Comparison of ENCODE assay signal across 8 cellular contexts in genomic region chr3:12194669-12195161, GRCh38. TPM values are rescaled to one million over a fixed set of nuclear protein-coding genes. Genes with fewer than 3 reads are reported as not detected.
DNase-seq lines count a peak whose midpoint lies in the region; ATAC-seq, FAIRE-seq and TF ChIP-seq lines count a peak whose summit lies in the region.
"Had no signal": no experiment of that assay in that cellular context is flagged by ENCODE, and none has a peak within 500 bp of the region (broad histone marks: within the 10 kb centered on the region; RNA-seq: fewer than 3 reads in every experiment).

No MANE protein-coding gene starts in this region.

- ATAC-seq in GM18505 (IDR thresholded peaks at IDR 0.05; ENCODE audit: unreplicated experiment) (peak; percentile 67), GM21576 (IDR thresholded peaks at IDR 0.05; ENCODE audit: unreplicated experiment) (peak; percentile 52), GM12878 (peak; percentile 79)
- no peak for ATAC-seq in CD4-positive, alpha-beta T cell (ENCODE audit: poor library complexity)

- intact Hi-C loops in GM12878 (cut with micrococcal nuclease; ENCODE audit: unreplicated experiment) = loop anchor here (2.0 to 5.0 kb wide), 4 partner anchors 56 to 368 kb away; partner anchors contain the start of gene TSEN2
- intact Hi-C loops in spleen (cut with DNase I; ENCODE audit: low total_unique reads) = no loop called here
- intact Hi-C loops in CD4-positive, alpha-beta T cell (cut with DNase I, micrococcal nuclease) = no loop called here

- no peak for TF ChIP-seq EP300 in GM12878 (IDR thresholded peaks at IDR 0.05; ENCODE audit: borderline replicate concordance in 1 of 2, control insufficient read depth in 1 of 2, low read depth in 2 of 2, low read length in 2 of 2)

- H3K4me3 Mint-ChIP-seq in CD4-positive, alpha-beta T cell = no peak overlapping the region

- H3K4me3 ChIP-seq in Jurkat, Clone E6-1 (ENCODE audit: low read length) = no peak overlapping the region
- no peak overlapping the region for H3K4me3 ChIP-seq in GM12878
- no peak overlapping the region for H3K4me3 ChIP-seq in spleen
- H3K4me3 ChIP-seq: pancreas had no signal

- H3K4me1 ChIP-seq in GM12878 (ENCODE audit: control insufficient read depth, insufficient read depth, low read length) (peaks cover 44% of the 10 kb centered on the region), spleen (peaks cover 0 to 49% (median 6%) of the 10 kb centered on the region in 6 donors)

- H3K9ac ChIP-seq in GM12878 (ENCODE audit: control insufficient read depth, insufficient read depth, low read length) = no peak overlapping the region; the same call in 1 of the 2 replicates

- no peaks in the 10 kb centered on the region for H3K36me3 ChIP-seq in GM12878 (ENCODE audit: control insufficient read depth in 2 of 2, insufficient read depth in 2 of 2, low read length in 1 of 2)
- H3K36me3 ChIP-seq in spleen = no peaks in the 10 kb centered on the region
- H3K36me3 ChIP-seq: pancreas had no signal

- TF ChIP-seq CTCF in GM12878 (IDR thresholded peaks at IDR 0.05 in 2 of 3, conservative IDR thresholded peaks at IDR 0.05 in 1 of 3; ENCODE audit: control insufficient read depth in 2 of 3, extremely low read depth in 1 of 3, insufficient read depth in 1 of 3, low read depth in 3 of 3, low read length in 3 of 3) (peak; percentile 72 to 92 (median 83)), spleen (IDR thresholded peaks at IDR 0.05 in 8 of 11, conservative IDR thresholded peaks at IDR 0.05 in 3 of 11) (peak in 2 of 11 experiments; percentile 22 to 24)
- TF ChIP-seq CTCF in CD4-positive, alpha-beta T cell (IDR thresholded peaks at IDR 0.05) = no peak

- no peaks in the 10 kb centered on the region; the same call in 2 of the 3 replicates for H3K9me3 ChIP-seq in GM12878 (replicated peaks; ENCODE audit: control insufficient read depth, insufficient read depth, low read length)
- H3K9me3 ChIP-seq in spleen = no peaks in the 10 kb centered on the region
- H3K9me3 ChIP-seq in CD4-positive, alpha-beta T cell (ENCODE audit: control insufficient read depth, low read length) = no peaks in the 10 kb centered on the region
- H3K9me3 ChIP-seq: pancreas had no signal

- H3K27ac Mint-ChIP-seq in CD4-positive, alpha-beta T cell = no peak overlapping the region

- DNase-seq in Jurkat, Clone E6-1 (ENCODE audit: low read depth, low spot score) = peak; percentile 50
- DNase-seq in GM12878 (ENCODE audit: low read depth, low spot score) (no peak), spleen (peak; percentile 82), nucleus accumbens (lab: John Stamatoyannopoulos, UW) (no peak)
- no peak for DNase-seq in CD4-positive, alpha-beta T cell
- DNase-seq: pancreas had no signal

- H3K9me3 Mint-ChIP-seq in CD4-positive, alpha-beta T cell = no peaks in the 10 kb centered on the region

- H3K27me3 Mint-ChIP-seq in CD4-positive, alpha-beta T cell = no peaks in the 10 kb centered on the region

- H3K36me3 Mint-ChIP-seq in CD4-positive, alpha-beta T cell (ENCODE audit: low read depth) = no peaks in the 10 kb centered on the region

- H3K4me2 ChIP-seq in GM12878 (ENCODE audit: control insufficient read depth, insufficient read depth) = peak overlapping the region; percentile 45

- H3K4me1 Mint-ChIP-seq in CD4-positive, alpha-beta T cell (ENCODE audit: low read depth) = no peaks in the 10 kb centered on the region

- CTCF ChIA-PET in GM12878 (lab: Yijun Ruan, JAX) = interaction anchor here (0.5 to 7.1 kb wide), 24 partner anchors 9 to 564 kb away, joined by 3 to 86 read pairs (median 5); no protein-coding TSS in a partner anchor
- CTCF ChIA-PET in CD4-positive, alpha-beta T cell (lab: Charles Lee) = no interaction called here

- in situ Hi-C loops in GM12878 (cut with MboI) = no loop called here

- no peak overlapping the region for H2AFZ ChIP-seq in GM12878 (ENCODE audit: control insufficient read depth, low read depth, low read length)

- H3K79me2 ChIP-seq in GM12878 (ENCODE audit: control insufficient read depth, insufficient read depth, low read length) = no peaks in the 10 kb centered on the region

- TF ChIP-seq POLR2A in GM18505 (IDR thresholded peaks at IDR 0.05; ENCODE audit: borderline replicate concordance, extremely low read depth, insufficient read depth, insufficient read length) (peak; percentile 34), GM12878 (IDR thresholded peaks at IDR 0.05; ENCODE audit: low read depth, low read length) (no peak), spleen (IDR thresholded peaks at IDR 0.05) (no peak)

- no TSS peak for BruUV-seq in GM12878 (replicated peaks; lab: Mats Ljungman, UMichigan)

- 5% methylated on average over 3 of the region's 3 CpGs for WGBS in GM12878 (ENCODE audit: insufficient coverage, insufficient replicate concordance, low lambda C conversion rate, missing lambda C conversion rate)
- WGBS in spleen, 5 donors = 51 to 77% (median 64%) methylated on average over 3 of the region's 3 CpGs

- peak; percentile 44 for FAIRE-seq in GM12878 (lab: Jason Lieb, UNC)
- FAIRE-seq: pancreas had no signal

- POLR2A ChIA-PET in GM12878 (lab: Charles Lee) = interaction anchor here (0.6 to 1.3 kb wide), 5 partner anchors 11 to 453 kb away, joined by 3 to 4 read pairs (median 3); no protein-coding TSS in a partner anchor
- POLR2A ChIA-PET in CD4-positive, alpha-beta T cell (lab: Charles Lee) = no interaction called here

- TF ChIP-seq RAD21 in GM12878 (IDR thresholded peaks at IDR 0.05; ENCODE audit: insufficient read depth, low read depth, low read length) = peak; percentile 59

- SMC1A ChIA-PET in GM12878 (lab: Charles Lee; ENCODE audit: uncharacterized antibody, unreplicated experiment) = interaction anchor here (0.7 to 9.2 kb wide), 16 partner anchors 9 to 300 kb away, joined by 3 to 83 read pairs (median 3); no protein-coding TSS in a partner anchor

- H3K27ac ChIP-seq in GM12878 (ENCODE audit: control insufficient read depth, insufficient read depth) (peak overlapping the region; percentile 79), spleen (peak overlapping the region in 7 of 8 donors; percentile 26 to 96 (median 77))
- H3K27ac ChIP-seq in CD4-positive, alpha-beta T cell (ENCODE audit: low read depth, low read length) = no peak overlapping the region
- H3K27ac ChIP-seq: pancreas had no signal

- RAD21 ChIA-PET in GM12878 (lab: Charles Lee; ENCODE audit: unreplicated experiment) = interaction anchor here (0.8 to 4.1 kb wide), 8 partner anchors 10 to 284 kb away, joined by 3 to 17 read pairs (median 12); no protein-coding TSS in a partner anchor

- no peaks in the 10 kb centered on the region for H4K20me1 ChIP-seq in GM12878 (ENCODE audit: control insufficient read depth, insufficient read depth)

- H3K27me3 ChIP-seq in GM12878 (replicated peaks in 1 of 2; ENCODE audit: control insufficient read depth in 2 of 2, insufficient read depth in 2 of 2, low read length in 1 of 2) (no peaks in the 10 kb centered on the region), spleen (replicated peaks in 1 of 7) (no peaks in the 10 kb centered on the region)
- H3K27me3 ChIP-seq in CD4-positive, alpha-beta T cell (ENCODE audit: control insufficient read depth, insufficient read depth, low read length) = no peaks in the 10 kb centered on the region
- H3K27me3 ChIP-seq: pancreas had no signal

TF ChIP-seq in GM12878, 131 proteins besides CTCF, POLR2A, EP300 and RAD21 (continues in another document):
- TF ChIP-seq YY1 (IDR thresholded peaks at IDR 0.05; ENCODE audit: low read depth, low read length) = 0 out of 2 replicates have a peak, but pooled peaks have one; percentile 30
- no peak for TF ChIP-seq SMAD5 (IDR thresholded peaks at IDR 0.05; ENCODE audit: low read depth)
- no peak for TF ChIP-seq ZNF207 (IDR thresholded peaks at IDR 0.05; ENCODE audit: borderline replicate concordance)
- TF ChIP-seq GATAD2B (conservative IDR thresholded peaks at IDR 0.05; ENCODE audit: low read depth) = no peak
- peak; percentile 19; the same call in 1 of the 3 replicates for TF ChIP-seq POU2F2 (IDR thresholded peaks at IDR 0.05; ENCODE audit: borderline replicate concordance, low read depth, low read length)
- 0 out of 4 replicates have a peak, but pooled peaks of 1 of the 2 experiments have one; percentile 15 for TF ChIP-seq BHLHE40 (IDR thresholded peaks at IDR 0.05; ENCODE audit: borderline replicate concordance in 1 of 2, low read depth in 2 of 2, low read length in 1 of 2)
- TF ChIP-seq TCF12 (IDR thresholded peaks at IDR 0.05; ENCODE audit: low read depth, low read length) = 0 out of 2 replicates have a peak, but pooled peaks have one; percentile 19

RNA-seq across cellular contexts. Expression of gene TIMP4, which starts 36.0 kb away (rescaled TPM):
- polyA plus RNA-seq in Jurkat, Clone E6-1 (2012; ENCODE audit: insufficient read depth, insufficient read length) = not detected
- total RNA-seq in GM12878 (2013; cell fraction: nucleolus; rRNA removed) = not detected in 2 replicates
- total RNA-seq in GM12878 (2014; rRNA removed) (not detected in 2 replicates), GM12878 (2014; rRNA removed; fragmentation: Illumina TruSeq; extraction: Trizol) (not detected in 2 replicates), GM12878 (2021) (not detected in 2 replicates), spleen (10 to 100 TPM in 1 of 7 donors, 1 to 10 TPM in 4, under 1 TPM in 2; 0.37 to 10.8 (median 2.5) TPM)
- not detected for polyA plus RNA-seq in GM12878 (2011; ENCODE audit: low read depth)
- polyA plus RNA-seq in GM12878 (2011; rRNA removed) (0.04 and 0.07 TPM in 2 replicates), GM12878 (2014; fragmentation: Illumina TruSeq; extraction: Trizol) (not detected in 2 replicates), GM12878 (2014; fragmentation: Nextera tagmentation; extraction: Ambion mirVana) (not detected), GM12878 (2014; rRNA removed) (not detected in 2 replicates), GM12878 (2016; fragmentation: Nextera tagmentation; extraction: Ambion mirVana) (not detected), spleen (1 to 10 TPM in 2 of 3 donors, under 1 TPM in 1; 0.43 to 2.4 (median 1.9) TPM)
- polyA plus RNA-seq in GM12878 (2011; cell fraction: cytosol; rRNA removed) = 0.08 TPM in 1 of 2 replicates, not detected in the other
- not detected in 2 replicates for polyA plus RNA-seq in GM12878 (2011; cell fraction: nucleus; rRNA removed)
- polyA plus RNA-seq in GM12878 (2012) = not detected in 2 replicates
- polyA minus RNA-seq in GM12878 (2011; rRNA and poly(A)+ RNA removed) = 0.26 and 0.29 TPM in 2 replicates
- polyA minus RNA-seq in GM12878 (2011; cell fraction: cytosol; rRNA and poly(A)+ RNA removed) = not detected in 2 replicates
- polyA minus RNA-seq in GM12878 (2011; cell fraction: nucleus; rRNA and poly(A)+ RNA removed) = not detected in 2 replicates
- not detected for total RNA-seq in CD4-positive, alpha-beta T cell

Comparison
In these comparisons a context has a peak if more than half of its experiments do, and no peak if none do; other contexts are left out.
1. DNase-seq: peak in Jurkat, Clone E6-1 (single experiment) and spleen (single experiment); none in GM12878 (single experiment), CD4-positive, alpha-beta T cell (0 of 10) and nucleus accumbens (0 of 56).